Comparison of ENCODE assay signal across 1 cellular context in the genomic region with DNA sequence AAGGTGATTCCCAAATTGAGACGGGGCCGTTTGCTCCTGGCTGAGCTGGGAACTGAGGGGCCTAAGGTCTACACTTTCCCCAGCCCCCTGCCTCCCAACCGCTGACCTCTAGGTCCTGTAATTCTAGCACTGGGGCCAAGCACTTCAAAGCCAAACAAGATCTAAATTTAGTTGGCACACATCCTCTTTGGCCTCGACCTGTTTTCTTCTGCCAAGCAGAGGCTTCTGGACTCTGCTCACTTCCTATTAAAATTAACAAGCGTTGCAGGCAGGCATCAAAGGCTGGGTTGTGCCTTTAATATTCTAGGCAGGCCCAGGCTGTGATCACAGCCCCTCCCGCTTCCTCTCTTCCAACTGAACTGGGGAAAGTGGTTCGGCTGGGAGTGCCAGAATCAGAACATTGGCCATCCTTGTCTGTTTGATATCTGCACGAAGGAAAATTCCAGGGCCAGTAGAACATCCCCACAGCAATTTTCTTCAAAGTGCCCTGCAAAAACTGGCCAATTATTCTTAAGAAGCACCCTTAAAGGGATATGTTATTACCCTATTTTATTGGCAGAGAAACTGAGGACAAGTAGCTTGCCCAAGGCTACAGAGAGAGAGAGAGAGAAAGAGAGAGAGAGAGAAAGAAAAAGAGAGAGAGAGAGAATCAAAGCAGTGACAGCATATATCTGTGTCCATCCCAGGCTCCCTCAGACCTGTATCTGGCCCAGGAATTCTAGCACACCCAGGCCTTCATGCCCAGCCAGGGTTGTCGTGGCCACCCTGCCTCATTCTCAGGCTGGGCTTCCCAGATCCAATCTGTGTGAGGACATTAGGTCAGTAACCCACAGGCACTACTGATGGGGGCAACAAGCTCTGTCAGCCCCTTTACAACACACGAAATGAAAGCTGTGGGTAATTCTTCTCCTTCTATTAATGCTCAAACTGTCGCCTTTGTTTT.
TF ChIP-seq lines count a peak whose summit lies in the region.

No MANE protein-coding gene starts in this region.

TF ChIP-seq in HepG2, 621 proteins besides CTCF, POLR2A, EP300 and RAD21 (continued from another document and continues in another):
- TF ChIP-seq CREB3 (CRISPR knock-in tag; IDR thresholded peaks at IDR 0.05) (no peak), ZNF430 (CRISPR knock-in tag; IDR thresholded peaks at IDR 0.05) (peak; percentile 68; the same call in 1 of the 2 replicates), RERE (CRISPR knock-in tag; IDR thresholded peaks at IDR 0.05; ENCODE audit: low read depth) (peak; percentile 38; the same call in 1 of the 2 replicates), HNF4G (IDR thresholded peaks at IDR 0.05; ENCODE audit: borderline replicate concordance, low read depth, low read length) (no peak), HNF4G (CRISPR knock-in tag; IDR thresholded peaks at IDR 0.05; ENCODE audit: borderline replicate concordance, low read depth) (peak; percentile 85; the same call in 1 of the 2 replicates), DPF2 (CRISPR knock-in tag; IDR thresholded peaks at IDR 0.05; ENCODE audit: borderline replicate concordance, low read depth) (peak; percentile 92), TBX3 (IDR thresholded peaks at IDR 0.05; ENCODE audit: borderline replicate concordance) (no peak), SOX6 (IDR thresholded peaks at IDR 0.05) (no peak), SOX6 (CRISPR knock-in tag; IDR thresholded peaks at IDR 0.05) (peak; percentile 79), ZNF772 (CRISPR knock-in tag; IDR thresholded peaks at IDR 0.05) (peak; percentile 80; the same call in 1 of the 2 replicates), MAZ (IDR thresholded peaks at IDR 0.05; ENCODE audit: borderline replicate concordance, low read depth, low read length) (no peak), MAZ (CRISPR knock-in tag; IDR thresholded peaks at IDR 0.05; ENCODE audit: low read depth) (0 out of 2 replicates have a peak, but pooled peaks have one; percentile 38), RXRA (CRISPR knock-in tag; IDR thresholded peaks at IDR 0.05) (peak; percentile 35; the same call in 1 of the 2 replicates), GZF1 (CRISPR knock-in tag; IDR thresholded peaks at IDR 0.05) (no peak), ZSCAN12 (CRISPR knock-in tag; IDR thresholded peaks at IDR 0.05) (peak; percentile 73; the same call in 1 of the 2 replicates), SOX13 (IDR thresholded peaks at IDR 0.05) (peak; percentile 47; the same call in 1 of the 2 replicates), SOX13 (CRISPR knock-in tag; conservative IDR thresholded peaks at IDR 0.05 in 1 of 2, IDR thresholded peaks at IDR 0.05 in 1 of 2) (peak in 1 of 2 experiments; percentile 78; a peak in 2 of 4 replicates), ZBTB3 (CRISPR knock-in tag; IDR thresholded peaks at IDR 0.05; ENCODE audit: borderline replicate concordance, low read depth) (peak; percentile 71; the same call in 1 of the 2 replicates), SMYD3 (CRISPR knock-in tag; IDR thresholded peaks at IDR 0.05) (peak; percentile 65; the same call in 1 of the 2 replicates), FOXA3 (CRISPR knock-in tag; IDR thresholded peaks at IDR 0.05) (peak; percentile 79), FOXJ3 (CRISPR knock-in tag; IDR thresholded peaks at IDR 0.05; ENCODE audit: borderline replicate concordance) (peak; percentile 77; the same call in 1 of the 2 replicates), KAT8 (CRISPR knock-in tag; IDR thresholded peaks at IDR 0.05) (0 out of 2 replicates have a peak, but pooled peaks have one; percentile 40), ZFP37 (CRISPR knock-in tag; IDR thresholded peaks at IDR 0.05; ENCODE audit: borderline replicate concordance) (peak; percentile 26; the same call in 1 of the 2 replicates), ZBTB7A (CRISPR knock-in tag; IDR thresholded peaks at IDR 0.05) (peak; percentile 86), NR2F1 (CRISPR knock-in tag; IDR thresholded peaks at IDR 0.05) (peak; percentile 71 to 80; a peak in 3 of 4 replicates), NAIF1 (CRISPR knock-in tag; IDR thresholded peaks at IDR 0.05; ENCODE audit: borderline replicate concordance) (peak; percentile 63; the same call in 1 of the 2 replicates), ZBTB7B (CRISPR knock-in tag; IDR thresholded peaks at IDR 0.05) (peak; percentile 87), PHF21A (CRISPR knock-in tag; IDR thresholded peaks at IDR 0.05) (peak; percentile 93), ZNF451 (CRISPR knock-in tag; IDR thresholded peaks at IDR 0.05) (no peak), CBX5 (CRISPR knock-in tag; IDR thresholded peaks at IDR 0.05; ENCODE audit: borderline replicate concordance) (0 out of 2 replicates have a peak, but pooled peaks have one; percentile 53), ZNF614 (CRISPR knock-in tag; IDR thresholded peaks at IDR 0.05; ENCODE audit: borderline replicate concordance) (peak; percentile 89), GTF3A (CRISPR knock-in tag; conservative IDR thresholded peaks at IDR 0.05) (no peak), ZNF484 (CRISPR knock-in tag; IDR thresholded peaks at IDR 0.05; ENCODE audit: borderline replicate concordance, low read depth) (no peak), MIXL1 (CRISPR knock-in tag; IDR thresholded peaks at IDR 0.05) (peak; percentile 97), ZNF761 (CRISPR knock-in tag; conservative IDR thresholded peaks at IDR 0.05) (peak; percentile 76; the same call in 1 of the 2 replicates), NCOA2 (CRISPR knock-in tag; IDR thresholded peaks at IDR 0.05) (peak; percentile 90), CHCHD3 (CRISPR knock-in tag; IDR thresholded peaks at IDR 0.05) (no peak), HMG20A (CRISPR knock-in tag; IDR thresholded peaks at IDR 0.05; ENCODE audit: borderline replicate concordance) (peak; percentile 81; the same call in 1 of the 2 replicates), EED (CRISPR knock-in tag; IDR thresholded peaks at IDR 0.05) (no peak), ASH2L (IDR thresholded peaks at IDR 0.05; ENCODE audit: insufficient read length, low read depth, low read length) (peak; percentile 41), ELF3 (CRISPR knock-in tag; IDR thresholded peaks at IDR 0.05) (peak; percentile 94), ATF2 (CRISPR knock-in tag; IDR thresholded peaks at IDR 0.05) (no peak), ZNF232 (CRISPR knock-in tag; IDR thresholded peaks at IDR 0.05; ENCODE audit: borderline replicate concordance) (peak; percentile 19; the same call in 1 of the 2 replicates), SP5 (CRISPR knock-in tag; IDR thresholded peaks at IDR 0.05; ENCODE audit: borderline replicate concordance, low read depth) (peak; percentile 67), ZSCAN29 (CRISPR knock-in tag; conservative IDR thresholded peaks at IDR 0.05) (peak; percentile 77; the same call in 1 of the 2 replicates), ZSCAN21 (CRISPR knock-in tag; IDR thresholded peaks at IDR 0.05; ENCODE audit: borderline replicate concordance) (0 out of 2 replicates have a peak, but pooled peaks have one; percentile 17), ZNF350 (CRISPR knock-in tag; IDR thresholded peaks at IDR 0.05; ENCODE audit: borderline replicate concordance, low read depth) (peak; percentile 71; the same call in 1 of the 2 replicates), ZBTB4 (CRISPR knock-in tag; IDR thresholded peaks at IDR 0.05; ENCODE audit: borderline replicate concordance) (peak; percentile 36; the same call in 1 of the 2 replicates), HDAC2 (CRISPR knock-in tag; IDR thresholded peaks at IDR 0.05) (peak; percentile 86), ZNF709 (CRISPR knock-in tag; IDR thresholded peaks at IDR 0.05) (0 out of 2 replicates have a peak, but pooled peaks have one; percentile 69), HDAC1 (CRISPR knock-in tag; IDR thresholded peaks at IDR 0.05) (peak; percentile 72), PHF20 (CRISPR knock-in tag; IDR thresholded peaks at IDR 0.05) (peak; percentile 36; the same call in 1 of the 2 replicates), NFIC (IDR thresholded peaks at IDR 0.05; ENCODE audit: low read length) (peak; percentile 58; the same call in 1 of the 2 replicates), JDP2 (CRISPR knock-in tag; IDR thresholded peaks at IDR 0.05; ENCODE audit: borderline replicate concordance) (no peak)
- TF ChIP-seq, protein P1, sequence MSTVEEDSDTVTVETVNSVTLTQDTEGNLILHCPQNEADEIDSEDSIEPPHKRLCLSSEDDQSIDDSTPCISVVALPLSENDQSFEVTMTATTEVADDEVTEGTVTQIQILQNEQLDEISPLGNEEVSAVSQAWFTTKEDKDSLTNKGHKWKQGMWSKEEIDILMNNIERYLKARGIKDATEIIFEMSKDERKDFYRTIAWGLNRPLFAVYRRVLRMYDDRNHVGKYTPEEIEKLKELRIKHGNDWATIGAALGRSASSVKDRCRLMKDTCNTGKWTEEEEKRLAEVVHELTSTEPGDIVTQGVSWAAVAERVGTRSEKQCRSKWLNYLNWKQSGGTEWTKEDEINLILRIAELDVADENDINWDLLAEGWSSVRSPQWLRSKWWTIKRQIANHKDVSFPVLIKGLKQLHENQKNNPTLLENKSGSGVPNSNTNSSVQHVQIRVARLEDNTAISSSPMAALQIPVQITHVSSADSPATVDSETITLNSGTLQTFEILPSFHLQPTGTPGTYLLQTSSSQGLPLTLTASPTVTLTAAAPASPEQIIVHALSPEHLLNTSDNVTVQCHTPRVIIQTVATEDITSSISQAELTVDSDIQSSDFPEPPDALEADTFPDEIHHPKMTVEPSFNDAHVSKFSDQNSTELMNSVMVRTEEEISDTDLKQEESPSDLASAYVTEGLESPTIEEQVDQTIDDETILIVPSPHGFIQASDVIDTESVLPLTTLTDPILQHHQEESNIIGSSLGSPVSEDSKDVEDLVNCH (CRISPR knock-in tag; IDR thresholded peaks at IDR 0.05), result no peak
